9 cellular contexts compared by ENCODE assay signal in genomic region chr7:113289140-113289740, GRCh38.
A peak's percentile ranks its signal among the peaks of the same experiment; 100 is the strongest.
DNase-seq lines count a peak whose midpoint lies in the region; ATAC-seq, FAIRE-seq and TF ChIP-seq lines count a peak whose summit lies in the region.
"Had no signal": no experiment of that assay in that cellular context is flagged by ENCODE, and none has a peak within 500 bp of the region (broad histone marks: within the 10 kb centered on the region; RNA-seq: fewer than 3 reads in every experiment).

No MANE protein-coding gene starts in this region.

- DNase-seq in DMS114 treated with DMSO at 0.1 percent for 48 hours (lab: John Stamatoyannopoulos, UW; ENCODE audit: unreplicated experiment) (peak; percentile 47), IMR-90 (peak; percentile 71), UCSD-AML1 (lab: John Stamatoyannopoulos, UW; ENCODE audit: unreplicated experiment) (peak; percentile 2), keratinocyte (ENCODE audit: low read depth, low spot score) (no peak), spleen (no peak)
- DNase-seq in activated CD4-positive, alpha-beta T cell treated with anti-CD3 and anti-CD28 coated beads, Interleukin-2, amount 10 ng/mL, durations not matched to agents 24 days and 14 days: no peak
- no peak for DNase-seq in activated CD8-positive, alpha-beta memory T cell treated with anti-CD3 and anti-CD28 coated beads, Interleukin-2, amount 50 U/mL, for 4 hours

- FAIRE-seq in keratinocyte (lab: Jason Lieb, UNC): peak; percentile 75

- H2AK9ac ChIP-seq in IMR-90 (replicated peaks; ENCODE audit: low read depth, low read length, poor library complexity): no peak overlapping the region

- CTCF ChIA-PET in IMR-90 (lab: Yijun Ruan, JAX): interaction anchor here (0.5 to 1.6 kb wide), 15 partner anchors 12 to 390 kb away, joined by 3 to 21 read pairs (median 3); no protein-coding TSS in a partner anchor

- H3K79me1 ChIP-seq in IMR-90 (ENCODE audit: low read depth in 1 of 2, low read length in 2 of 2): no peaks in the 10 kb centered on the region

- no peak overlapping the region for H2AK5ac ChIP-seq in IMR-90 (ENCODE audit: low read depth, low read length)

- POLR2A ChIA-PET in IMR-90 (lab: Charles Lee; ENCODE audit: unreplicated experiment): interaction anchor here (0.6 kb wide), 1 partner anchor 121 kb away, joined by 3 read pairs; no protein-coding TSS in a partner anchor

- H2BK15ac ChIP-seq in IMR-90 (ENCODE audit: low read depth, low read length): no peak overlapping the region

- no peak overlapping the region for H4K91ac ChIP-seq in IMR-90 (ENCODE audit: insufficient read depth, low read depth, low read length)

- H3K56ac ChIP-seq in IMR-90 (ENCODE audit: extremely low read depth, insufficient read depth, low read length): no peak overlapping the region

- no peak for TF ChIP-seq POLR2A in IMR-90 (IDR thresholded peaks at IDR 0.05; ENCODE audit: low read depth, low read length)
- no peak for TF ChIP-seq POLR2A in spleen (IDR thresholded peaks at IDR 0.05)

- H2AFZ ChIP-seq in IMR-90 (replicated peaks; ENCODE audit: low read length, poor library complexity): no peak overlapping the region
- no peak overlapping the region for H2AFZ ChIP-seq in keratinocyte (ENCODE audit: control insufficient read depth, low read length)

- TF ChIP-seq CTCF in IMR-90 (conservative IDR thresholded peaks at IDR 0.05; ENCODE audit: low read depth, low read length): peak; percentile 67
- TF ChIP-seq CTCF in keratinocyte (optimal IDR thresholded peaks at IDR 0.05 in 1 of 3, IDR thresholded peaks at IDR 0.05 in 1 of 3, conservative IDR thresholded peaks at IDR 0.05 in 1 of 3; ENCODE audit: extremely low read depth in 1 of 3, insufficient read depth in 2 of 3, low read length in 3 of 3): peak; percentile 57 to 79 (median 71)
- peak in 5 of 11 experiments; percentile 4 to 33 (median 18) for TF ChIP-seq CTCF in spleen (IDR thresholded peaks at IDR 0.05 in 8 of 11, conservative IDR thresholded peaks at IDR 0.05 in 3 of 11)

- H2BK5ac ChIP-seq in IMR-90 (ENCODE audit: low read depth, low read length, poor library complexity, severe bottlenecking): no peak overlapping the region

- dilution Hi-C loops in IMR-90 (cut with HindIII; ENCODE audit: low sequenced_read_pairs, unreplicated experiment) (no loop called here), keratinocyte (cut with MboI; ENCODE audit: extremely low pct_ligation_motif_present, low sequenced_read_pairs) (no loop called here)

- H3K9ac ChIP-seq in IMR-90 (ENCODE audit: low read depth, low read length): no peak overlapping the region
- H3K9ac ChIP-seq in keratinocyte (ENCODE audit: control insufficient read depth, extremely low read depth, insufficient read depth, low read length): no peak overlapping the region

- no peak overlapping the region for H3K4me3 Mint-ChIP-seq in activated CD4-positive, alpha-beta T cell treated with anti-CD3 and anti-CD28 coated beads, Interleukin-2, amount 10 ng/mL, durations not matched to agents 24 days and 14 days

- intact Hi-C loops in IMR-90 (cut with micrococcal nuclease) (loop anchor here (1.0 to 10.0 kb wide), 6 partner anchors 130 to 739 kb away; a partner anchor contains a TSS), spleen (cut with DNase I; ENCODE audit: low total_unique reads) (no loop called here)
- intact Hi-C loops in activated CD4-positive, alpha-beta T cell treated with anti-CD3 and anti-CD28 coated beads, Interleukin-2, amount 10 ng/mL, durations not matched to agents 24 days and 14 days (cut with micrococcal nuclease): no loop called here

- H4K5ac ChIP-seq in IMR-90 (ENCODE audit: low read depth, low read length): no peak overlapping the region

- H3K27ac ChIP-seq in IMR-90 (ENCODE audit: insufficient read depth, low read length): no peak overlapping the region
- H3K27ac ChIP-seq in keratinocyte (ENCODE audit: control insufficient read depth, insufficient read depth, low read length): no peak overlapping the region
- H3K27ac ChIP-seq in spleen: no peak overlapping the region

- ATAC-seq in GM19397 (IDR thresholded peaks at IDR 0.05; ENCODE audit: unreplicated experiment) (peak; percentile 53), IMR-90 (ENCODE audit: low read depth) (peak; percentile 95)

- peaks cover 6% of the 10 kb centered on the region; the same call in 1 of the 2 replicates for H3K9me1 ChIP-seq in IMR-90 (ENCODE audit: insufficient read depth, low read length)
- no peaks in the 10 kb centered on the region for H3K9me1 ChIP-seq in keratinocyte (ENCODE audit: control insufficient read depth, extremely low read depth, insufficient read depth, low read length)

- H4K20me1 ChIP-seq in IMR-90 (ENCODE audit: insufficient read depth, low read length) (no peaks in the 10 kb centered on the region), keratinocyte (ENCODE audit: control insufficient read depth, extremely low read depth, insufficient read depth, low read length) (no peaks in the 10 kb centered on the region)

- no peaks in the 10 kb centered on the region for H3K4me1 Mint-ChIP-seq in activated CD4-positive, alpha-beta T cell treated with anti-CD3 and anti-CD28 coated beads, Interleukin-2, amount 10 ng/mL, durations not matched to agents 24 days and 14 days

- H2BK120ac ChIP-seq in IMR-90 (ENCODE audit: low read depth, low read length): no peak overlapping the region

- H3K9me3 ChIP-seq in IMR-90 (ENCODE audit: control insufficient read depth, insufficient read depth, low read length) (no peaks in the 10 kb centered on the region), keratinocyte (ENCODE audit: control insufficient read depth, low read depth, low read length) (no peaks in the 10 kb centered on the region), spleen (no peaks in the 10 kb centered on the region)

- BruUV-seq in IMR-90 (replicated peaks; lab: Mats Ljungman, UMichigan): no TSS peak

- H3K9me3 Mint-ChIP-seq in activated CD4-positive, alpha-beta T cell treated with anti-CD3 and anti-CD28 coated beads, Interleukin-2, amount 10 ng/mL, durations not matched to agents 24 days and 14 days: no peaks in the 10 kb centered on the region

- in situ Hi-C loops in IMR-90 (cut with MboI; ENCODE audit: low sequenced_read_pairs): loop anchor here (25.0 kb wide), 1 partner anchor 277 kb away; no protein-coding TSS in a partner anchor

- no peaks in the 10 kb centered on the region for H3K36me3 Mint-ChIP-seq in activated CD4-positive, alpha-beta T cell treated with anti-CD3 and anti-CD28 coated beads, Interleukin-2, amount 10 ng/mL, durations not matched to agents 24 days and 14 days (ENCODE audit: low read depth)

- H3K4ac ChIP-seq in IMR-90 (ENCODE audit: low read depth, low read length): no peak overlapping the region

- no peak overlapping the region for H3K18ac ChIP-seq in IMR-90 (ENCODE audit: low read depth, low read length)

- H3K4me2 ChIP-seq in IMR-90 (ENCODE audit: low read depth, low read length): no peak overlapping the region
- no peak overlapping the region for H3K4me2 ChIP-seq in keratinocyte (ENCODE audit: control insufficient read depth, extremely low read depth, insufficient read depth, low read depth, low read length)

- H3K36me3 ChIP-seq in IMR-90 (ENCODE audit: control insufficient read depth, insufficient read depth, low read length): no peaks in the 10 kb centered on the region
- H3K36me3 ChIP-seq in keratinocyte (ENCODE audit: control insufficient read depth in 2 of 2, extremely low read depth in 1 of 2, insufficient read depth in 2 of 2, low read length in 2 of 2): no peaks in the 10 kb centered on the region
- H3K36me3 ChIP-seq in spleen: no peaks in the 10 kb centered on the region

- no peak overlapping the region for H3K27ac Mint-ChIP-seq in activated CD4-positive, alpha-beta T cell treated with anti-CD3 and anti-CD28 coated beads, Interleukin-2, amount 10 ng/mL, durations not matched to agents 24 days and 14 days

- TF ChIP-seq RAD21 in IMR-90 (IDR thresholded peaks at IDR 0.05; ENCODE audit: low read length): peak; percentile 78

- H3K79me2 ChIP-seq in keratinocyte (ENCODE audit: control insufficient read depth, insufficient read depth, low read length): no peaks in the 10 kb centered on the region

- H3K27me3 ChIP-seq in IMR-90 (ENCODE audit: control insufficient read depth, insufficient read depth, low read length) (no peaks in the 10 kb centered on the region), keratinocyte (ENCODE audit: control insufficient read depth, extremely low read depth, insufficient read depth, low read length) (no peaks in the 10 kb centered on the region), spleen (replicated peaks in 1 of 7) (no peaks in the 10 kb centered on the region)

- H3K23ac ChIP-seq in IMR-90 (ENCODE audit: low read depth, low read length): no peak overlapping the region

- WGBS in IMR-90 (ENCODE audit: extremely low coverage in 2 of 2, insufficient read length in 1 of 2), 2 experiments: no CpG with 5 or more reads among the region's 4 CpGs
- 38 to 51% (median 45%) methylated on average over 4 of the region's 4 CpGs for WGBS in spleen, 5 donors

- H2BK20ac ChIP-seq in IMR-90 (ENCODE audit: low read depth, low read length): no peak overlapping the region

- no peak overlapping the region for H3K14ac ChIP-seq in IMR-90 (replicated peaks; ENCODE audit: low read depth, low read length)

- H3K4me3 ChIP-seq in IMR-90 (ENCODE audit: insufficient read depth, low read depth, low read length) (no peak overlapping the region), keratinocyte (ENCODE audit: control insufficient read depth in 2 of 3, extremely low read depth in 1 of 3, insufficient read depth in 2 of 3, low read depth in 1 of 3, low read length in 3 of 3) (no peak overlapping the region), spleen (no peak overlapping the region)
- H3K4me3 ChIP-seq: lung had no signal

- no peaks in the 10 kb centered on the region for H3K27me3 Mint-ChIP-seq in activated CD4-positive, alpha-beta T cell treated with anti-CD3 and anti-CD28 coated beads, Interleukin-2, amount 10 ng/mL, durations not matched to agents 24 days and 14 days

- H3K4me1 ChIP-seq in IMR-90 (ENCODE audit: control insufficient read depth, insufficient read depth, low read length) (no peaks in the 10 kb centered on the region), keratinocyte (ENCODE audit: control insufficient read depth, extremely low read depth, insufficient read depth, low read length) (no peaks in the 10 kb centered on the region), spleen (no peaks in the 10 kb centered on the region)

- H4K8ac ChIP-seq in IMR-90 (ENCODE audit: low read depth in 2 of 2, low read length in 2 of 2): no peak overlapping the region

TF ChIP-seq in IMR-90, 13 proteins besides CTCF, POLR2A, EP300 and RAD21:
- TF ChIP-seq MXI1 (IDR thresholded peaks at IDR 0.05; ENCODE audit: borderline replicate concordance, low read depth, low read length): no peak
- no peak for TF ChIP-seq MAZ (IDR thresholded peaks at IDR 0.05; ENCODE audit: borderline replicate concordance, low read depth, low read length)
- TF ChIP-seq NFE2L2 (IDR thresholded peaks at IDR 0.05; ENCODE audit: low read depth, low read length): no peak
- no peak for TF ChIP-seq CEBPB (IDR thresholded peaks at IDR 0.05; ENCODE audit: low read depth, low read length)
- peak; percentile 67 for TF ChIP-seq SMC3 (IDR thresholded peaks at IDR 0.05; ENCODE audit: low read depth, low read length)

Comparison
In these comparisons a context has a peak if more than half of its experiments do, and no peak if none do; other contexts are left out.
1. DNase-seq: peak in DMS114 treated with DMSO at 0.1 percent for 48 hours (single experiment), IMR-90 (single experiment) and UCSD-AML1 (single experiment); none in keratinocyte (single experiment), activated CD4-positive, alpha-beta T cell treated with anti-CD3 and anti-CD28 coated beads, Interleukin-2, amount 10 ng/mL, durations not matched to agents 24 days and 14 days (single experiment), spleen (single experiment) and activated CD8-positive, alpha-beta memory T cell treated with anti-CD3 and anti-CD28 coated beads, Interleukin-2, amount 50 U/mL, for 4 hours (single experiment).